ENCODE assay signal across 21 cellular contexts in genomic region chr9:18114559-18114958, GRCh38.
DNase-seq lines count a peak whose midpoint lies in the region; FAIRE-seq and TF ChIP-seq lines count a peak whose summit lies in the region.
"Had no signal": no experiment of that assay in that cellular context is flagged by ENCODE, and none has a peak within 500 bp of the region (broad histone marks: within the 10 kb centered on the region; RNA-seq: fewer than 3 reads in every experiment).

No MANE protein-coding gene starts in this region.

- H3K36me3 Mint-ChIP-seq in progenitor cell of endocrine pancreas (ENCODE audit: insufficient read depth), result no peaks in the 10 kb centered on the region
- H3K36me3 Mint-ChIP-seq: CD14-positive monocyte; CD8-positive, alpha-beta T cell had no signal

- 42% methylated on average over 4 of the region's 4 CpGs for WGBS in esophagus muscularis mucosa

- H3K27me3 ChIP-seq in esophagus muscularis mucosa (no peaks in the 10 kb centered on the region), uterus (no peaks in the 10 kb centered on the region)
- H3K27me3 ChIP-seq: BLaER1 had no signal

- intact Hi-C loops in esophagus muscularis mucosa (cut with DNase I), result no loop called here
- intact Hi-C loops in uterus (cut with DNase I; ENCODE audit: low total_unique reads), result no loop called here
- intact Hi-C loops in cardiac septum (cut with DNase I), result no loop called here

- H3K27ac Mint-ChIP-seq in progenitor cell of endocrine pancreas, result no peak overlapping the region
- H3K27ac Mint-ChIP-seq: CD14-positive monocyte; CD8-positive, alpha-beta T cell had no signal

- no peaks in the 10 kb centered on the region for H3K4me1 Mint-ChIP-seq in progenitor cell of endocrine pancreas (ENCODE audit: low read depth)
- H3K4me1 Mint-ChIP-seq: CD14-positive monocyte had no signal

- DNase-seq in G401 (ENCODE audit: low spot score) (peak; percentile 19), esophagus muscularis mucosa (ENCODE audit: extremely low spot score) (no peak), globus pallidus (ENCODE audit: low spot score) (peak; percentile 1), uterus (no peak), urothelium cell line (ENCODE audit: low spot score) (no peak), progenitor cell of endocrine pancreas (ENCODE audit: low spot score, unreplicated experiment) (no peak), cardiac septum (ENCODE audit: low spot score) (no peak)
- DNase-seq: 8988T; Calu3; CD8-positive, alpha-beta T cell; DMS 273 treated with DMSO at 0.1 percent for 48 hours; DMS53; DND-41; EL had no signal

- H3K4me1 ChIP-seq in esophagus muscularis mucosa, result peaks cover 0 to 74% (median 45%) of the 10 kb centered on the region in 4 donors
- no peaks in the 10 kb centered on the region for H3K4me1 ChIP-seq in uterus
- H3K4me1 ChIP-seq: BLaER1, HAP-1 had no signal

- no peak for TF ChIP-seq EP300 in esophagus muscularis mucosa (IDR thresholded peaks at IDR 0.05)

- H3K9me3 Mint-ChIP-seq in progenitor cell of endocrine pancreas (ENCODE audit: low read depth), result no peaks in the 10 kb centered on the region
- H3K9me3 Mint-ChIP-seq: CD14-positive monocyte had no signal

- TF ChIP-seq POLR2A in esophagus muscularis mucosa (IDR thresholded peaks at IDR 0.05; ENCODE audit: low read depth), result no peak
- no peak for TF ChIP-seq POLR2A in uterus (IDR thresholded peaks at IDR 0.05)

- in situ Hi-C loops in G401 (cut with HindIII; ENCODE audit: low sequenced_read_pairs), result no loop called here

- TF ChIP-seq CTCF in esophagus muscularis mucosa (IDR thresholded peaks at IDR 0.05) (no peak), uterus (IDR thresholded peaks at IDR 0.05) (no peak), progenitor cell of endocrine pancreas (IDR thresholded peaks at IDR 0.05; ENCODE audit: unreplicated experiment) (no peak)

- H3K9me3 ChIP-seq in esophagus muscularis mucosa (no peaks in the 10 kb centered on the region), uterus (no peaks in the 10 kb centered on the region)
- H3K9me3 ChIP-seq: BLaER1, HAP-1 had no signal

- no peak for FAIRE-seq in urothelium cell line (lab: Jason Lieb, UNC)
- FAIRE-seq: G401.6, GM12891, GM19239, HepG2 had no signal

- H3K36me3 ChIP-seq in esophagus muscularis mucosa (no peaks in the 10 kb centered on the region), uterus (no peaks in the 10 kb centered on the region)
- H3K36me3 ChIP-seq: BLaER1, HAP-1 had no signal

- H3K27ac ChIP-seq in esophagus muscularis mucosa (replicated peaks in 1 of 4) (peak overlapping the region; percentile 69 to 78 (median 77)), uterus (peak overlapping the region; percentile 59 to 62)
- H3K27ac ChIP-seq: BLaER1 had no signal

- no peak overlapping the region for H3K4me3 Mint-ChIP-seq in progenitor cell of endocrine pancreas (ENCODE audit: low read depth)
- H3K4me3 Mint-ChIP-seq: CD14-positive monocyte; CD8-positive, alpha-beta T cell had no signal

- H3K4me3 ChIP-seq in esophagus muscularis mucosa (peak overlapping the region in 1 of 4 donors; percentile 3), uterus (no peak overlapping the region)
- H3K4me3 ChIP-seq: BLaER1, HAP-1 had no signal

- H3K27me3 Mint-ChIP-seq in progenitor cell of endocrine pancreas, result peaks cover 4% of the 10 kb centered on the region

Comparison
In these comparisons a context has a peak if more than half of its experiments do, and no peak if none do; other contexts are left out.
1. DNase-seq: peak in G401 (single experiment) and globus pallidus (single experiment); none in esophagus muscularis mucosa (single experiment), uterus (0 of 2), urothelium cell line (single experiment), progenitor cell of endocrine pancreas (single experiment) and cardiac septum (single experiment).